ENCODE assay signal across 8 cellular contexts in the genomic region with DNA sequence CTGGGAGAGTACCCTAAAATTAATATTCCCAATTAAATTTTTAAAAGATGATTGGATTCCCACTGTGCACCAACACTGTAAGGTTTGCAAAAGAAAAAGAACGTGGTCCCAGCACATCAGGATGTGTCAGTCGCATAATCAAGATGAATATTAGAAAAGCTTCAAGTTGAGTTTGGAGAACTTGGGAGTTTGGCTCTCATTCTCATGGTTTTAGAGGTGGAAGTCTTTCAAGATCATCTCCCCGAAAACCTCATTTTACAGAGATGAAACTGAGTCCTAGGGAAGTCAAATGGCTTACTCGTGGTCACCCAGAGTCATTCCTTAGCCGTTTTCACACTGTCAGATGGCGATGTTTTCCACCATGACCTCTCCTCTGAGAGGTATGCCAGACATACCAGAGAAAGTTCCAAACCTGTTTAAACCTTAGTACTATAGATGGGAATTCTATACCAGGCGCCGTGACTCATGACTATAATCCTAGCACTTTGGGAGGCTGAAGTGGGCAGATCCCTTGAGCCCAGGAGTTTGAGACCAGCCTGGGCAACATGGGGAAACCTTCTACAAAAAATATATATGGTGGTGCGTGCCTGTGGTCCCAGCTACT. TPM values are rescaled to one million over a fixed set of nuclear protein-coding genes. Genes with fewer than 3 reads are reported as not detected.
DNase-seq lines count a peak whose midpoint lies in the region; ATAC-seq and TF ChIP-seq lines count a peak whose summit lies in the region.

No MANE protein-coding gene starts in this region.

- H3K4me3 Mint-ChIP-seq in activated T-cell treated with anti-CD3 and anti-CD28 coated beads, Interleukin-2, amount 50 U/mL, for 72 hours, result peak overlapping the region; percentile 88 to 95

- no peak for DNase-seq in activated T-cell treated with anti-CD3 and anti-CD28 coated beads, Interleukin-2, amount 50 U/mL, for 72 hours
- no peak for DNase-seq in activated T-cell treated with anti-CD3 and anti-CD28 coated beads, Interleukin-2, amount 50 U/mL, for 48 hours
- no peak for DNase-seq in tibial artery
- no peak for DNase-seq in NCI-H82 (lab: John Stamatoyannopoulos, UW)
- DNase-seq in HEK293T (ENCODE audit: extremely low spot score), result no peak

- CTCF ChIA-PET in HEK293T (lab: Yijun Ruan, JAX), result no interaction called here

- H3K27me3 Mint-ChIP-seq in activated T-cell treated with anti-CD3 and anti-CD28 coated beads, Interleukin-2, amount 50 U/mL, for 72 hours (ENCODE audit: low read depth), result no peaks in the 10 kb centered on the region

- TF ChIP-seq CTCF in liver (IDR thresholded peaks at IDR 0.05; ENCODE audit: low read depth, low read length, missing input control), result no peak
- no peak for TF ChIP-seq CTCF in tibial artery (IDR thresholded peaks at IDR 0.05)

- peaks cover 0 to 2% (median 0%) of the 10 kb centered on the region in 4 donors for H3K36me3 ChIP-seq in liver (ENCODE audit: control insufficient read depth in 4 of 4, insufficient read depth in 3 of 4, low read depth in 1 of 4, low read length in 3 of 4)
- H3K36me3 ChIP-seq in tibial artery, result peaks cover 0 to 19% (median 17%) of the 10 kb centered on the region in 3 donors

- peaks cover 24 to 49% of the 10 kb centered on the region in 2 donors for H3K36me3 Mint-ChIP-seq in activated T-cell treated with anti-CD3 and anti-CD28 coated beads, Interleukin-2, amount 50 U/mL, for 72 hours (ENCODE audit: insufficient read depth in 2 of 2)

- H3K27ac Mint-ChIP-seq in activated T-cell treated with anti-CD3 and anti-CD28 coated beads, Interleukin-2, amount 50 U/mL, for 72 hours, result peak overlapping the region; percentile 96

- H3K9me3 ChIP-seq in liver (ENCODE audit: control insufficient read depth in 4 of 4, low read length in 3 of 4), result peaks cover 0 to 3% (median 0%) of the 10 kb centered on the region in 4 donors
- no peaks in the 10 kb centered on the region for H3K9me3 ChIP-seq in tibial artery

- H3K4me1 Mint-ChIP-seq in activated T-cell treated with anti-CD3 and anti-CD28 coated beads, Interleukin-2, amount 50 U/mL, for 72 hours (ENCODE audit: low read depth), result peaks cover 84% of the 10 kb centered on the region

- TF ChIP-seq RAD21 in liver (IDR thresholded peaks at IDR 0.05), result no peak

- H3K4me1 ChIP-seq in liver (ENCODE audit: control insufficient read depth in 4 of 4, insufficient read depth in 4 of 4, low read length in 3 of 4) (peaks cover 0 to 19% (median 11%) of the 10 kb centered on the region in 4 donors), tibial artery (peaks cover 0 to 32% (median 20%) of the 10 kb centered on the region in 4 donors)

- peak overlapping the region; percentile 3 to 73 for H3K9ac ChIP-seq in liver (ENCODE audit: low read depth in 1 of 2, low read length in 2 of 2)

- H3K9me3 Mint-ChIP-seq in activated T-cell treated with anti-CD3 and anti-CD28 coated beads, Interleukin-2, amount 50 U/mL, for 72 hours, result peaks cover 6% of the 10 kb centered on the region in 2 donors

- peak overlapping the region; percentile 84 for H3K27ac ChIP-seq in angular gyrus (ENCODE audit: low read depth, low read length)
- peak overlapping the region; percentile 74 to 79 for H3K27ac ChIP-seq in liver (ENCODE audit: low read depth in 1 of 2, low read length in 2 of 2)
- peak overlapping the region; percentile 83 to 95 for H3K27ac ChIP-seq in tibial artery

- no peaks in the 10 kb centered on the region for H3K27me3 ChIP-seq in liver (ENCODE audit: control insufficient read depth in 4 of 4, insufficient read depth in 4 of 4, low read length in 3 of 4)
- H3K27me3 ChIP-seq in tibial artery, result no peaks in the 10 kb centered on the region

- ATAC-seq in activated T-cell treated with anti-CD3 and anti-CD28 coated beads, Interleukin-2, amount 50 U/mL, for 72 hours (replicated peaks in 1 of 2), result no peak
- no peak for ATAC-seq in HG03135 (IDR thresholded peaks at IDR 0.05; ENCODE audit: unreplicated experiment)

- 80% methylated on average over 9 of the region's 9 CpGs for WGBS in liver

- POLR2A ChIA-PET in HEK293T (lab: Yijun Ruan, JAX), result interaction anchor here (0.7 to 3.4 kb wide), 3 partner anchors 13 to 54 kb away, joined by 3 to 16 read pairs (median 15); no protein-coding TSS in a partner anchor

- intact Hi-C loops in tibial artery (cut with DNase I; ENCODE audit: low total_unique reads), result loop anchor here (5.0 kb wide), 1 partner anchor 45 kb away; no protein-coding TSS in a partner anchor

- peak overlapping the region; percentile 70 to 94 (median 86) for H3K4me3 ChIP-seq in liver (ENCODE audit: low read depth in 1 of 3, low read length in 3 of 3)
- H3K4me3 ChIP-seq in tibial artery, result peak overlapping the region; percentile 86 to 95

TF ChIP-seq in liver, 16 proteins besides CTCF, POLR2A, EP300 and RAD21:
- TF ChIP-seq TAF1 (conservative IDR thresholded peaks at IDR 0.05), result no peak
- TF ChIP-seq, protein P1, sequence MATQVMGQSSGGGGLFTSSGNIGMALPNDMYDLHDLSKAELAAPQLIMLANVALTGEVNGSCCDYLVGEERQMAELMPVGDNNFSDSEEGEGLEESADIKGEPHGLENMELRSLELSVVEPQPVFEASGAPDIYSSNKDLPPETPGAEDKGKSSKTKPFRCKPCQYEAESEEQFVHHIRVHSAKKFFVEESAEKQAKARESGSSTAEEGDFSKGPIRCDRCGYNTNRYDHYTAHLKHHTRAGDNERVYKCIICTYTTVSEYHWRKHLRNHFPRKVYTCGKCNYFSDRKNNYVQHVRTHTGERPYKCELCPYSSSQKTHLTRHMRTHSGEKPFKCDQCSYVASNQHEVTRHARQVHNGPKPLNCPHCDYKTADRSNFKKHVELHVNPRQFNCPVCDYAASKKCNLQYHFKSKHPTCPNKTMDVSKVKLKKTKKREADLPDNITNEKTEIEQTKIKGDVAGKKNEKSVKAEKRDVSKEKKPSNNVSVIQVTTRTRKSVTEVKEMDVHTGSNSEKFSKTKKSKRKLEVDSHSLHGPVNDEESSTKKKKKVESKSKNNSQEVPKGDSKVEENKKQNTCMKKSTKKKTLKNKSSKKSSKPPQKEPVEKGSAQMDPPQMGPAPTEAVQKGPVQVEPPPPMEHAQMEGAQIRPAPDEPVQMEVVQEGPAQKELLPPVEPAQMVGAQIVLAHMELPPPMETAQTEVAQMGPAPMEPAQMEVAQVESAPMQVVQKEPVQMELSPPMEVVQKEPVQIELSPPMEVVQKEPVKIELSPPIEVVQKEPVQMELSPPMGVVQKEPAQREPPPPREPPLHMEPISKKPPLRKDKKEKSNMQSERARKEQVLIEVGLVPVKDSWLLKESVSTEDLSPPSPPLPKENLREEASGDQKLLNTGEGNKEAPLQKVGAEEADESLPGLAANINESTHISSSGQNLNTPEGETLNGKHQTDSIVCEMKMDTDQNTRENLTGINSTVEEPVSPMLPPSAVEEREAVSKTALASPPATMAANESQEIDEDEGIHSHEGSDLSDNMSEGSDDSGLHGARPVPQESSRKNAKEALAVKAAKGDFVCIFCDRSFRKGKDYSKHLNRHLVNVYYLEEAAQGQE (IDR thresholded peaks at IDR 0.05), result no peak
- no peak for TF ChIP-seq JUND (IDR thresholded peaks at IDR 0.05)
- TF ChIP-seq, protein P2, sequence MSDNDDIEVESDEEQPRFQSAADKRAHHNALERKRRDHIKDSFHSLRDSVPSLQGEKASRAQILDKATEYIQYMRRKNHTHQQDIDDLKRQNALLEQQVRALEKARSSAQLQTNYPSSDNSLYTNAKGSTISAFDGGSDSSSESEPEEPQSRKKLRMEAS (IDR thresholded peaks at IDR 0.05), result no peak
- no peak for TF ChIP-seq YY1 (IDR thresholded peaks at IDR 0.05)
- no peak for TF ChIP-seq FOXA1 (IDR thresholded peaks at IDR 0.05)

TF ChIP-seq in HEK293T, 16 proteins besides CTCF, POLR2A, EP300 and RAD21:
- TF ChIP-seq SP1 (IDR thresholded peaks at IDR 0.05), result no peak
- TF ChIP-seq, protein P3, sequence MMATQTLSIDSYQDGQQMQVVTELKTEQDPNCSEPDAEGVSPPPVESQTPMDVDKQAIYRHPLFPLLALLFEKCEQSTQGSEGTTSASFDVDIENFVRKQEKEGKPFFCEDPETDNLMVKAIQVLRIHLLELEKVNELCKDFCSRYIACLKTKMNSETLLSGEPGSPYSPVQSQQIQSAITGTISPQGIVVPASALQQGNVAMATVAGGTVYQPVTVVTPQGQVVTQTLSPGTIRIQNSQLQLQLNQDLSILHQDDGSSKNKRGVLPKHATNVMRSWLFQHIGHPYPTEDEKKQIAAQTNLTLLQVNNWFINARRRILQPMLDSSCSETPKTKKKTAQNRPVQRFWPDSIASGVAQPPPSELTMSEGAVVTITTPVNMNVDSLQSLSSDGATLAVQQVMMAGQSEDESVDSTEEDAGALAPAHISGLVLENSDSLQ (IDR thresholded peaks at IDR 0.05), result no peak
- no peak for TF ChIP-seq ARNT (IDR thresholded peaks at IDR 0.05)
- no peak for TF ChIP-seq LEF1 (IDR thresholded peaks at IDR 0.05; ENCODE audit: borderline replicate concordance)
- TF ChIP-seq BHLHE40 (IDR thresholded peaks at IDR 0.05; ENCODE audit: borderline replicate concordance), result no peak
- no peak for TF ChIP-seq SUZ12 (IDR thresholded peaks at IDR 0.05)
- TF ChIP-seq ELF4 (IDR thresholded peaks at IDR 0.05), result no peak
- TF ChIP-seq FOXM1 (IDR thresholded peaks at IDR 0.05; ENCODE audit: borderline replicate concordance), result no peak
- TF ChIP-seq L3MBTL2 (conservative IDR thresholded peaks at IDR 0.05), result no peak
- TF ChIP-seq CTBP1 (IDR thresholded peaks at IDR 0.05; ENCODE audit: borderline replicate concordance), result no peak
- TF ChIP-seq FOXA1 (IDR thresholded peaks at IDR 0.05), result no peak
- no peak for TF ChIP-seq TARDBP (IDR thresholded peaks at IDR 0.05)
- TF ChIP-seq ZNF384 (IDR thresholded peaks at IDR 0.05), result no peak
- no peak for TF ChIP-seq FOXK2 (IDR thresholded peaks at IDR 0.05)
- TF ChIP-seq HDGF (IDR thresholded peaks at IDR 0.05; ENCODE audit: borderline replicate concordance), result no peak
- no peak for TF ChIP-seq NFRKB (IDR thresholded peaks at IDR 0.05)
TF ChIP-seq in HEK293T: peak in this region for 0.

RNA-seq across cellular contexts. Expression of a gene that starts 1.2 kb away (rescaled TPM):
- total RNA-seq in activated T-cell treated with anti-CD3 and anti-CD28 coated beads, Interleukin-2, amount 50 U/mL, for 72 hours, result 100 to 1,000 TPM; 175 to 204 TPM
- 10 to 100 TPM; 34.6 to 52.0 TPM for total RNA-seq in liver
- 10 to 100 TPM; 17.0 to 19.0 TPM for polyA plus RNA-seq in liver
